1 cellular context compared by ENCODE assay signal in the genomic region with DNA sequence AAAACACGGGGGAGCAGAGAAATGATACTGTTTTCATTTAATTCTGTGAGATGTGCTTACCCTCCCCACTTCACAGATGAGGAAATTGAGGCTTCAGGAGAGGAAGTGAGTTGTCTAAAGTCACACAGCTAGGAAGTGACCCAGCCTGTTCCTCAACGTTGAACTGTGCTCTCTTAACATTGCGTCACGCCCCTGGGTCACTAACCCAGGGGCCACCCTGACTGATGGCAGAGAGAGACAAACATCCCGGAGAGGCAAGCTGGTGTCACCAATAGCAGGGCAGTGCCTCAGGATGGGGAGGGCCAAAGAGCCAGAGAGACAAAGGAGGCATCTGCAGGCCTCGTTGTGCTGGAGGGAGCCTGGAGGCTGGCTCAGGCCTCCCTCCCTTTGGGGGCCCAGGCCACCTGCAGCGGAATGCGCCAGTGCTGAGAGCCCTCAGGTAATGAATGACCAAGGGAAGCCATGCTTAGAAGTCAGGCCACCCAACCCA.
A peak's percentile ranks its signal among the peaks of the same experiment; 100 is the strongest.
TF ChIP-seq lines count a peak whose summit lies in the region.

No MANE protein-coding gene starts in this region.

TF ChIP-seq in HepG2, 621 proteins besides CTCF, POLR2A, EP300 and RAD21 (continued from another document and continues in another):
- peak; percentile 60; the same call in 1 of the 2 replicates for TF ChIP-seq SOX13 (IDR thresholded peaks at IDR 0.05)
- TF ChIP-seq SOX13 (CRISPR knock-in tag; conservative IDR thresholded peaks at IDR 0.05 in 1 of 2, IDR thresholded peaks at IDR 0.05 in 1 of 2): peak in 1 of 2 experiments; percentile 83; a peak in 2 of 4 replicates
- peak; percentile 82 for TF ChIP-seq ERF (CRISPR knock-in tag; IDR thresholded peaks at IDR 0.05)
- no peak for TF ChIP-seq ZZZ3 (CRISPR knock-in tag; IDR thresholded peaks at IDR 0.05; ENCODE audit: borderline replicate concordance)
- TF ChIP-seq, protein P1, sequence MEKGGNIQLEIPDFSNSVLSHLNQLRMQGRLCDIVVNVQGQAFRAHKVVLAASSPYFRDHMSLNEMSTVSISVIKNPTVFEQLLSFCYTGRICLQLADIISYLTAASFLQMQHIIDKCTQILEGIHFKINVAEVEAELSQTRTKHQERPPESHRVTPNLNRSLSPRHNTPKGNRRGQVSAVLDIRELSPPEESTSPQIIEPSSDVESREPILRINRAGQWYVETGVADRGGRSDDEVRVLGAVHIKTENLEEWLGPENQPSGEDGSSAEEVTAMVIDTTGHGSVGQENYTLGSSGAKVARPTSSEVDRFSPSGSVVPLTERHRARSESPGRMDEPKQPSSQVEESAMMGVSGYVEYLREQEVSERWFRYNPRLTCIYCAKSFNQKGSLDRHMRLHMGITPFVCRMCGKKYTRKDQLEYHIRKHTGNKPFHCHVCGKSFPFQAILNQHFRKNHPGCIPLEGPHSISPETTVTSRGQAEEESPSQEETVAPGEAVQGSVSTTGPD (CRISPR knock-in tag; IDR thresholded peaks at IDR 0.05): peak; percentile 78
- TF ChIP-seq ZNF274 (CRISPR knock-in tag; IDR thresholded peaks at IDR 0.05): peak; percentile 82
- TF ChIP-seq SP5 (CRISPR knock-in tag; IDR thresholded peaks at IDR 0.05; ENCODE audit: borderline replicate concordance, low read depth): peak; percentile 70; the same call in 1 of the 2 replicates
- no peak for TF ChIP-seq POLR2AphosphoS2 (IDR thresholded peaks at IDR 0.05; ENCODE audit: low read depth, low read length)
- TF ChIP-seq ZNF383 (CRISPR knock-in tag; IDR thresholded peaks at IDR 0.05; ENCODE audit: borderline replicate concordance): no peak
- no peak for TF ChIP-seq FOXA1 (IDR thresholded peaks at IDR 0.05)
- TF ChIP-seq FOXA1 (CRISPR knock-in tag; IDR thresholded peaks at IDR 0.05): peak; percentile 50; the same call in 1 of the 2 replicates
- peak; percentile 75 for TF ChIP-seq GABPB1 (CRISPR knock-in tag; IDR thresholded peaks at IDR 0.05)
- no peak for TF ChIP-seq CERS6 (CRISPR knock-in tag; IDR thresholded peaks at IDR 0.05)
- peak; percentile 73 for TF ChIP-seq ATF7 (IDR thresholded peaks at IDR 0.05)
- peak; percentile 70; the same call in 1 of the 2 replicates for TF ChIP-seq ATF7 (CRISPR knock-in tag; IDR thresholded peaks at IDR 0.05)
- TF ChIP-seq, protein P2, sequence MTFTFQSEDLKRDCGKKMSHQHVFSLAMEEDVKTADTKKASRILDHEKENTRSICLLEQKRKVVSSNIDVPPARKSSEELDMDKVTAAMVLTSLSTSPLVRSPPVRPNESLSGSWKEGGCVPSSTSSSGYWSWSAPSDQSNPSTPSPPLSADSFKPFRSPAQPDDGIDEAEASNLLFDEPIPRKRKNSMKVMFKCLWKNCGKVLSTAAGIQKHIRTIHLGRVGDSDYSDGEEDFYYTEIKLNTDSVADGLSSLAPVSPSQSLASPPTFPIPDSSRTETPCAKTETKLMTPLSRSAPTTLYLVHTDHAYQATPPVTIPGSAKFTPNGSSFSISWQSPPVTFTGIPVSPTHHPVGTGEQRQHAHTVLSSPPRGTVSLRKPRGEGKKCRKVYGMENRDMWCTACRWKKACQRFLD (CRISPR knock-in tag; IDR thresholded peaks at IDR 0.05; ENCODE audit: borderline replicate concordance): no peak
- TF ChIP-seq MAZ (IDR thresholded peaks at IDR 0.05; ENCODE audit: borderline replicate concordance, low read depth, low read length): peak; percentile 30; the same call in 1 of the 2 replicates
- no peak; the same call in 1 of the 2 replicates for TF ChIP-seq MAZ (CRISPR knock-in tag; IDR thresholded peaks at IDR 0.05; ENCODE audit: low read depth)
- TF ChIP-seq NR2F6 (IDR thresholded peaks at IDR 0.05): peak; percentile 89
- peak; percentile 91 for TF ChIP-seq NR2F6 (CRISPR knock-in tag; IDR thresholded peaks at IDR 0.05)
- TF ChIP-seq U2AF1 (optimal IDR thresholded peaks at IDR 0.05; ENCODE audit: low read depth, low read length): peak; percentile 2
- TF ChIP-seq NR0B2 (CRISPR knock-in tag; IDR thresholded peaks at IDR 0.05): no peak; the same call in 1 of the 2 replicates
- no peak for TF ChIP-seq AKAP8 (CRISPR knock-in tag; IDR thresholded peaks at IDR 0.05)
- no peak for TF ChIP-seq ZNF816 (CRISPR knock-in tag; IDR thresholded peaks at IDR 0.05; ENCODE audit: borderline replicate concordance)
- TF ChIP-seq NR2C2 (CRISPR knock-in tag; IDR thresholded peaks at IDR 0.05; ENCODE audit: borderline replicate concordance): peak; percentile 86
- TF ChIP-seq ZNF619 (CRISPR knock-in tag; IDR thresholded peaks at IDR 0.05): no peak
- TF ChIP-seq, protein P3, sequence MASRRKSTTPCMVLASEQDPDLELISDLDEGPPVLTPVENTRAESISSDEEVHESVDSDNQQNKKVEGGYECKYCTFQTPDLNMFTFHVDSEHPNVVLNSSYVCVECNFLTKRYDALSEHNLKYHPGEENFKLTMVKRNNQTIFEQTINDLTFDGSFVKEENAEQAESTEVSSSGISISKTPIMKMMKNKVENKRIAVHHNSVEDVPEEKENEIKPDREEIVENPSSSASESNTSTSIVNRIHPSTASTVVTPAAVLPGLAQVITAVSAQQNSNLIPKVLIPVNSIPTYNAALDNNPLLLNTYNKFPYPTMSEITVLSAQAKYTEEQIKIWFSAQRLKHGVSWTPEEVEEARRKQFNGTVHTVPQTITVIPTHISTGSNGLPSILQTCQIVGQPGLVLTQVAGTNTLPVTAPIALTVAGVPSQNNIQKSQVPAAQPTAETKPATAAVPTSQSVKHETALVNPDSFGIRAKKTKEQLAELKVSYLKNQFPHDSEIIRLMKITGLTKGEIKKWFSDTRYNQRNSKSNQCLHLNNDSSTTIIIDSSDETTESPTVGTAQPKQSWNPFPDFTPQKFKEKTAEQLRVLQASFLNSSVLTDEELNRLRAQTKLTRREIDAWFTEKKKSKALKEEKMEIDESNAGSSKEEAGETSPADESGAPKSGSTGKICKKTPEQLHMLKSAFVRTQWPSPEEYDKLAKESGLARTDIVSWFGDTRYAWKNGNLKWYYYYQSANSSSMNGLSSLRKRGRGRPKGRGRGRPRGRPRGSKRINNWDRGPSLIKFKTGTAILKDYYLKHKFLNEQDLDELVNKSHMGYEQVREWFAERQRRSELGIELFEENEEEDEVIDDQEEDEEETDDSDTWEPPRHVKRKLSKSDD (CRISPR knock-in tag; IDR thresholded peaks at IDR 0.05; ENCODE audit: low read depth): peak; percentile 19; the same call in 1 of the 2 replicates
- peak; percentile 84 for TF ChIP-seq GATAD2A (CRISPR knock-in tag; IDR thresholded peaks at IDR 0.05)
- TF ChIP-seq KLF16 (CRISPR knock-in tag; IDR thresholded peaks at IDR 0.05): 0 out of 4 replicates have a peak, but pooled peaks of 1 of the 2 experiments have one; percentile 53
- TF ChIP-seq ZNF552 (CRISPR knock-in tag; IDR thresholded peaks at IDR 0.05; ENCODE audit: borderline replicate concordance): 0 out of 2 replicates have a peak, but pooled peaks have one; percentile 41
- no peak for TF ChIP-seq ZNF775 (CRISPR knock-in tag; IDR thresholded peaks at IDR 0.05; ENCODE audit: borderline replicate concordance)
- peak; percentile 99 for TF ChIP-seq RCOR2 (CRISPR knock-in tag; IDR thresholded peaks at IDR 0.05)
- TF ChIP-seq DRAP1 (CRISPR knock-in tag; IDR thresholded peaks at IDR 0.05): peak; percentile 53; the same call in 1 of the 2 replicates
- TF ChIP-seq ZNF580 (CRISPR knock-in tag; IDR thresholded peaks at IDR 0.05; ENCODE audit: borderline replicate concordance, low read depth): no peak; the same call in 1 of the 2 replicates
- TF ChIP-seq ZBTB38 (CRISPR knock-in tag; IDR thresholded peaks at IDR 0.05): no peak
- TF ChIP-seq, protein P4, sequence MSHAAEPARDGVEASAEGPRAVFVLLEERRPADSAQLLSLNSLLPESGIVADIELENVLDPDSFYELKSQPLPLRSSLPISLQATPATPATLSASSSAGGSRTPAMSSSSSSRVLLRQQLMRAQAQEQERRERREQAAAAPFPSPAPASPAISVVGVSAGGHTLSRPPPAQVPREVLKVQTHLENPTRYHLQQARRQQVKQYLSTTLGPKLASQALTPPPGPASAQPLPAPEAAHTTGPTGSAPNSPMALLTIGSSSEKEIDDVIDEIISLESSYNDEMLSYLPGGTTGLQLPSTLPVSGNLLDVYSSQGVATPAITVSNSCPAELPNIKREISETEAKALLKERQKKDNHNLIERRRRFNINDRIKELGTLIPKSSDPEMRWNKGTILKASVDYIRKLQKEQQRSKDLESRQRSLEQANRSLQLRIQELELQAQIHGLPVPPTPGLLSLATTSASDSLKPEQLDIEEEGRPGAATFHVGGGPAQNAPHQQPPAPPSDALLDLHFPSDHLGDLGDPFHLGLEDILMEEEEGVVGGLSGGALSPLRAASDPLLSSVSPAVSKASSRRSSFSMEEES (CRISPR knock-in tag; IDR thresholded peaks at IDR 0.05): peak; percentile 68
- TF ChIP-seq TGIF2 (CRISPR knock-in tag; IDR thresholded peaks at IDR 0.05): peak; percentile 62; the same call in 1 of the 2 replicates
- TF ChIP-seq SNAI1 (CRISPR knock-in tag; IDR thresholded peaks at IDR 0.05; ENCODE audit: borderline replicate concordance): peak; percentile 92; the same call in 1 of the 2 replicates
- peak; percentile 97 for TF ChIP-seq HNF4A (CRISPR knock-in tag; IDR thresholded peaks at IDR 0.05)
- no peak for TF ChIP-seq TP53 (CRISPR knock-in tag; conservative IDR thresholded peaks at IDR 0.05)
- TF ChIP-seq MXI1 (IDR thresholded peaks at IDR 0.05; ENCODE audit: borderline replicate concordance, low read depth, low read length): no peak
- TF ChIP-seq FOSL2 (CRISPR knock-in tag; IDR thresholded peaks at IDR 0.05): peak; percentile 87
- TF ChIP-seq NRL (CRISPR knock-in tag; IDR thresholded peaks at IDR 0.05; ENCODE audit: borderline replicate concordance): no peak
- TF ChIP-seq NFYB (CRISPR knock-in tag; IDR thresholded peaks at IDR 0.05): peak; percentile 82
- 0 out of 2 replicates have a peak, but pooled peaks have one; percentile 53 for TF ChIP-seq FUBP1 (CRISPR knock-in tag; IDR thresholded peaks at IDR 0.05; ENCODE audit: borderline replicate concordance)
- no peak for TF ChIP-seq NONO (IDR thresholded peaks at IDR 0.05)
- TF ChIP-seq NONO (CRISPR knock-in tag; conservative IDR thresholded peaks at IDR 0.05): peak; percentile 35; the same call in 1 of the 2 replicates
- no peak for TF ChIP-seq NR1H2 (CRISPR knock-in tag; IDR thresholded peaks at IDR 0.05; ENCODE audit: borderline replicate concordance, low read depth)
- peak; percentile 65 for TF ChIP-seq MEF2D (CRISPR knock-in tag; IDR thresholded peaks at IDR 0.05)
- peak; percentile 100 for TF ChIP-seq ZMYM3 (CRISPR knock-in tag; IDR thresholded peaks at IDR 0.05)
- TF ChIP-seq ZNF138 (CRISPR knock-in tag; IDR thresholded peaks at IDR 0.05; ENCODE audit: low read depth): no peak
- no peak; the same call in 1 of the 2 replicates for TF ChIP-seq ZNF773 (CRISPR knock-in tag; IDR thresholded peaks at IDR 0.05; ENCODE audit: borderline replicate concordance)
- TF ChIP-seq ZNF101 (CRISPR knock-in tag; IDR thresholded peaks at IDR 0.05; ENCODE audit: borderline replicate concordance, low read depth): no peak
